3 cellular contexts compared by ENCODE assay signal in the genomic region with DNA sequence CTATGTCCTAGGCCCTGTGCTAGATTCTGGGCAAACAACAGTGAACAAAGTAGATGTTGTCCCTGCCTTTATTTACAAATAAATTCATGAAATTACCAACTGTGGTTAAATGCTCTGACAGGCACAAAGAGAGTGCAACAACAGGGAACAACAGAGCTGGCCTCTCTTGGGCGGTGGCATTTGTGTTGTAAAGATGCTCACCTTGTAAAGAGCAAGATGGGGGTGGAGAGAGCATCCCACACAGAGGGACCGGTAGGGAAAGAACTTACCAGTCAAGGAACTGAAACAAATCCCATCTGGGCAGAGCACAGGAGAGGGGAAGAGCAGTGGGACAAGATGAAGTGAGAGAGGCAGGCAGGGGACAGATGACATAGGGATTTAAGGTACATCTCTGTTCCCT.
TF ChIP-seq lines count a peak whose summit lies in the region.

No MANE protein-coding gene starts in this region.

TF ChIP-seq in GM23338, 12 proteins besides CTCF, POLR2A, EP300 and RAD21:
- TF ChIP-seq ZNF114 (CRISPR knock-in tag; IDR thresholded peaks at IDR 0.05) (no peak), NANOG (IDR thresholded peaks at IDR 0.05; ENCODE audit: borderline replicate concordance) (no peak), ZNF331 (CRISPR knock-in tag; IDR thresholded peaks at IDR 0.05; ENCODE audit: low read depth) (no peak), POLR2AphosphoS5 (IDR thresholded peaks at IDR 0.05; ENCODE audit: low read depth) (no peak)
- TF ChIP-seq, protein P1, sequence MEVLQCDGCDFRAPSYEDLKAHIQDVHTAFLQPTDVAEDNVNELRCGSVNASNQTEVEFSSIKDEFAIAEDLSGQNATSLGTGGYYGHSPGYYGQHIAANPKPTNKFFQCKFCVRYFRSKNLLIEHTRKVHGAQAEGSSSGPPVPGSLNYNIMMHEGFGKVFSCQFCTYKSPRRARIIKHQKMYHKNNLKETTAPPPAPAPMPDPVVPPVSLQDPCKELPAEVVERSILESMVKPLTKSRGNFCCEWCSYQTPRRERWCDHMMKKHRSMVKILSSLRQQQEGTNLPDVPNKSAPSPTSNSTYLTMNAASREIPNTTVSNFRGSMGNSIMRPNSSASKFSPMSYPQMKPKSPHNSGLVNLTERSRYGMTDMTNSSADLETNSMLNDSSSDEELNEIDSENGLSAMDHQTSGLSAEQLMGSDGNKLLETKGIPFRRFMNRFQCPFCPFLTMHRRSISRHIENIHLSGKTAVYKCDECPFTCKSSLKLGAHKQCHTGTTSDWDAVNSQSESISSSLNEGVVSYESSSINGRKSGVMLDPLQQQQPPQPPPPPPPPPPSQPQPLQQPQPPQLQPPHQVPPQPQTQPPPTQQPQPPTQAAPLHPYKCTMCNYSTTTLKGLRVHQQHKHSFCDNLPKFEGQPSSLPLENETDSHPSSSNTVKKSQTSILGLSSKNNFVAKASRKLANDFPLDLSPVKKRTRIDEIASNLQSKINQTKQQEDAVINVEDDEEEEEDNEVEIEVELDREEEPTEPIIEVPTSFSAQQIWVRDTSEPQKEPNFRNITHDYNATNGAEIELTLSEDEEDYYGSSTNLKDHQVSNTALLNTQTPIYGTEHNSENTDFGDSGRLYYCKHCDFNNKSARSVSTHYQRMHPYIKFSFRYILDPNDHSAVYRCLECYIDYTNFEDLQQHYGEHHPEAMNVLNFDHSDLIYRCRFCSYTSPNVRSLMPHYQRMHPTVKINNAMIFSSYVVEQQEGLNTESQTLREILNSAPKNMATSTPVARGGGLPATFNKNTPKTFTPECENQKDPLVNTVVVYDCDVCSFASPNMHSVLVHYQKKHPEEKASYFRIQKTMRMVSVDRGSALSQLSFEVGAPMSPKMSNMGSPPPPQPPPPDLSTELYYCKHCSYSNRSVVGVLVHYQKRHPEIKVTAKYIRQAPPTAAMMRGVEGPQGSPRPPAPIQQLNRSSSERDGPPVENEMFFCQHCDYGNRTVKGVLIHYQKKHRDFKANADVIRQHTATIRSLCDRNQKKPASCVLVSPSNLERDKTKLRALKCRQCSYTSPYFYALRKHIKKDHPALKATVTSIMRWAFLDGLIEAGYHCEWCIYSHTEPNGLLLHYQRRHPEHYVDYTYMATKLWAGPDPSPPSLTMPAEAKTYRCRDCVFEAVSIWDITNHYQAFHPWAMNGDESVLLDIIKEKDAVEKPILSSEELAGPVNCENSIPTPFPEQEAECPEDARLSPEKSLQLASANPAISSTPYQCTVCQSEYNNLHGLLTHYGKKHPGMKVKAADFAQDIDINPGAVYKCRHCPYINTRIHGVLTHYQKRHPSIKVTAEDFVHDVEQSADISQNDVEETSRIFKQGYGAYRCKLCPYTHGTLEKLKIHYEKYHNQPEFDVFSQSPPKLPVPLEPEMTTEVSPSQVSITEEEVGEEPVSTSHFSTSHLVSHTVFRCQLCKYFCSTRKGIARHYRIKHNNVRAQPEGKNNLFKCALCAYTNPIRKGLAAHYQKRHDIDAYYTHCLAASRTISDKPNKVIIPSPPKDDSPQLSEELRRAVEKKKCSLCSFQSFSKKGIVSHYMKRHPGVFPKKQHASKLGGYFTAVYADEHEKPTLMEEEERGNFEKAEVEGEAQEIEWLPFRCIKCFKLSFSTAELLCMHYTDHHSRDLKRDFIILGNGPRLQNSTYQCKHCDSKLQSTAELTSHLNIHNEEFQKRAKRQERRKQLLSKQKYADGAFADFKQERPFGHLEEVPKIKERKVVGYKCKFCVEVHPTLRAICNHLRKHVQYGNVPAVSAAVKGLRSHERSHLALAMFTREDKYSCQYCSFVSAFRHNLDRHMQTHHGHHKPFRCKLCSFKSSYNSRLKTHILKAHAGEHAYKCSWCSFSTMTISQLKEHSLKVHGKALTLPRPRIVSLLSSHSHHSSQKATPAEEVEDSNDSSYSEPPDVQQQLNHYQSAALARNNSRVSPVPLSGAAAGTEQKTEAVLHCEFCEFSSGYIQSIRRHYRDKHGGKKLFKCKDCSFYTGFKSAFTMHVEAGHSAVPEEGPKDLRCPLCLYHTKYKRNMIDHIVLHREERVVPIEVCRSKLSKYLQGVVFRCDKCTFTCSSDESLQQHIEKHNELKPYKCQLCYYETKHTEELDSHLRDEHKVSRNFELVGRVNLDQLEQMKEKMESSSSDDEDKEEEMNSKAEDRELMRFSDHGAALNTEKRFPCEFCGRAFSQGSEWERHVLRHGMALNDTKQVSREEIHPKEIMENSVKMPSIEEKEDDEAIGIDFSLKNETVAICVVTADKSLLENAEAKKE (CRISPR knock-in tag; IDR thresholded peaks at IDR 0.05): no peak

TF ChIP-seq in IMR-90, 13 proteins besides CTCF, POLR2A, EP300 and RAD21:
- TF ChIP-seq MXI1 (IDR thresholded peaks at IDR 0.05; ENCODE audit: borderline replicate concordance, low read depth, low read length): no peak
- no peak for TF ChIP-seq SMC3 (IDR thresholded peaks at IDR 0.05; ENCODE audit: low read depth, low read length)
- TF ChIP-seq, protein P2, sequence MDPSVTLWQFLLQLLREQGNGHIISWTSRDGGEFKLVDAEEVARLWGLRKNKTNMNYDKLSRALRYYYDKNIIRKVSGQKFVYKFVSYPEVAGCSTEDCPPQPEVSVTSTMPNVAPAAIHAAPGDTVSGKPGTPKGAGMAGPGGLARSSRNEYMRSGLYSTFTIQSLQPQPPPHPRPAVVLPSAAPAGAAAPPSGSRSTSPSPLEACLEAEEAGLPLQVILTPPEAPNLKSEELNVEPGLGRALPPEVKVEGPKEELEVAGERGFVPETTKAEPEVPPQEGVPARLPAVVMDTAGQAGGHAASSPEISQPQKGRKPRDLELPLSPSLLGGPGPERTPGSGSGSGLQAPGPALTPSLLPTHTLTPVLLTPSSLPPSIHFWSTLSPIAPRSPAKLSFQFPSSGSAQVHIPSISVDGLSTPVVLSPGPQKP (IDR thresholded peaks at IDR 0.05; ENCODE audit: borderline replicate concordance, low read depth, low read length): no peak
- TF ChIP-seq, protein P3, sequence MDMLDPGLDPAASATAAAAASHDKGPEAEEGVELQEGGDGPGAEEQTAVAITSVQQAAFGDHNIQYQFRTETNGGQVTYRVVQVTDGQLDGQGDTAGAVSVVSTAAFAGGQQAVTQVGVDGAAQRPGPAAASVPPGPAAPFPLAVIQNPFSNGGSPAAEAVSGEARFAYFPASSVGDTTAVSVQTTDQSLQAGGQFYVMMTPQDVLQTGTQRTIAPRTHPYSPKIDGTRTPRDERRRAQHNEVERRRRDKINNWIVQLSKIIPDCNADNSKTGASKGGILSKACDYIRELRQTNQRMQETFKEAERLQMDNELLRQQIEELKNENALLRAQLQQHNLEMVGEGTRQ (IDR thresholded peaks at IDR 0.05; ENCODE audit: low read depth, low read length): no peak
- no peak for TF ChIP-seq FOS (IDR thresholded peaks at IDR 0.05; ENCODE audit: low read depth, low read length)
- no peak for TF ChIP-seq NFE2L2 (IDR thresholded peaks at IDR 0.05; ENCODE audit: low read depth, low read length)
- TF ChIP-seq MAFK (IDR thresholded peaks at IDR 0.05; ENCODE audit: low read depth, low read length): no peak

TF ChIP-seq in WTC11, 78 proteins besides CTCF, POLR2A, EP300 and RAD21:
- TF ChIP-seq, protein P4, sequence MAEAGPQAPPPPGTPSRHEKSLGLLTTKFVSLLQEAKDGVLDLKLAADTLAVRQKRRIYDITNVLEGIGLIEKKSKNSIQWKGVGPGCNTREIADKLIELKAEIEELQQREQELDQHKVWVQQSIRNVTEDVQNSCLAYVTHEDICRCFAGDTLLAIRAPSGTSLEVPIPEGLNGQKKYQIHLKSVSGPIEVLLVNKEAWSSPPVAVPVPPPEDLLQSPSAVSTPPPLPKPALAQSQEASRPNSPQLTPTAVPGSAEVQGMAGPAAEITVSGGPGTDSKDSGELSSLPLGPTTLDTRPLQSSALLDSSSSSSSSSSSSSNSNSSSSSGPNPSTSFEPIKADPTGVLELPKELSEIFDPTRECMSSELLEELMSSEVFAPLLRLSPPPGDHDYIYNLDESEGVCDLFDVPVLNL (CRISPR knock-in tag; IDR thresholded peaks at IDR 0.05; ENCODE audit: borderline replicate concordance, low read depth): no peak
- TF ChIP-seq, protein P3 (CRISPR knock-in tag; IDR thresholded peaks at IDR 0.05): no peak
- TF ChIP-seq, protein P5, sequence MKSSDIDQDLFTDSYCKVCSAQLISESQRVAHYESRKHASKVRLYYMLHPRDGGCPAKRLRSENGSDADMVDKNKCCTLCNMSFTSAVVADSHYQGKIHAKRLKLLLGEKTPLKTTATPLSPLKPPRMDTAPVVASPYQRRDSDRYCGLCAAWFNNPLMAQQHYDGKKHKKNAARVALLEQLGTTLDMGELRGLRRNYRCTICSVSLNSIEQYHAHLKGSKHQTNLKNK (CRISPR knock-in tag; IDR thresholded peaks at IDR 0.05): no peak
- no peak for TF ChIP-seq ZNF232 (CRISPR knock-in tag; IDR thresholded peaks at IDR 0.05)
- no peak for TF ChIP-seq NFE2L1 (CRISPR knock-in tag; IDR thresholded peaks at IDR 0.05)
- no peak for TF ChIP-seq MYBL2 (CRISPR knock-in tag; IDR thresholded peaks at IDR 0.05)
- TF ChIP-seq NFYB (CRISPR knock-in tag; conservative IDR thresholded peaks at IDR 0.05; ENCODE audit: low read depth): no peak
- TF ChIP-seq ZNF416 (CRISPR knock-in tag; IDR thresholded peaks at IDR 0.05): no peak
- no peak for TF ChIP-seq JAZF1 (CRISPR knock-in tag; IDR thresholded peaks at IDR 0.05)
- TF ChIP-seq, protein P6, sequence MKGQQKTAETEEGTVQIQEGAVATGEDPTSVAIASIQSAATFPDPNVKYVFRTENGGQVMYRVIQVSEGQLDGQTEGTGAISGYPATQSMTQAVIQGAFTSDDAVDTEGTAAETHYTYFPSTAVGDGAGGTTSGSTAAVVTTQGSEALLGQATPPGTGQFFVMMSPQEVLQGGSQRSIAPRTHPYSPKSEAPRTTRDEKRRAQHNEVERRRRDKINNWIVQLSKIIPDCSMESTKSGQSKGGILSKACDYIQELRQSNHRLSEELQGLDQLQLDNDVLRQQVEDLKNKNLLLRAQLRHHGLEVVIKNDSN (CRISPR knock-in tag; IDR thresholded peaks at IDR 0.05): no peak
- no peak for TF ChIP-seq GTF2I (CRISPR knock-in tag; conservative IDR thresholded peaks at IDR 0.05)
- no peak for TF ChIP-seq OVOL2 (CRISPR knock-in tag; IDR thresholded peaks at IDR 0.05; ENCODE audit: borderline replicate concordance)
- TF ChIP-seq, protein P7, sequence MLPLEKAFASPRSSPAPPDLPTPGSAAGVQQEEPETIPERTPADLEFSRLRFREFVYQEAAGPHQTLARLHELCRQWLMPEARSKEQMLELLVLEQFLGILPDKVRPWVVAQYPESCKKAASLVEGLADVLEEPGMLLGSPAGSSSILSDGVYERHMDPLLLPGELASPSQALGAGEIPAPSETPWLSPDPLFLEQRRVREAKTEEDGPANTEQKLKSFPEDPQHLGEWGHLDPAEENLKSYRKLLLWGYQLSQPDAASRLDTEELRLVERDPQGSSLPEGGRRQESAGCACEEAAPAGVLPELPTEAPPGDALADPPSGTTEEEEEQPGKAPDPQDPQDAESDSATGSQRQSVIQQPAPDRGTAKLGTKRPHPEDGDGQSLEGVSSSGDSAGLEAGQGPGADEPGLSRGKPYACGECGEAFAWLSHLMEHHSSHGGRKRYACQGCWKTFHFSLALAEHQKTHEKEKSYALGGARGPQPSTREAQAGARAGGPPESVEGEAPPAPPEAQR (CRISPR knock-in tag; IDR thresholded peaks at IDR 0.05): no peak
- TF ChIP-seq GRHL2 (CRISPR knock-in tag; IDR thresholded peaks at IDR 0.05; ENCODE audit: insufficient replicate concordance, severe bottlenecking): no peak
- TF ChIP-seq ZNF396 (CRISPR knock-in tag; IDR thresholded peaks at IDR 0.05; ENCODE audit: borderline replicate concordance): no peak
- TF ChIP-seq ETV6 (CRISPR knock-in tag; IDR thresholded peaks at IDR 0.05): no peak
- no peak for TF ChIP-seq MXD4 (CRISPR knock-in tag; IDR thresholded peaks at IDR 0.05; ENCODE audit: borderline replicate concordance)
